Comparison of ENCODE assay signal across 1 cellular context in genomic region chr22:28800308-28801041, GRCh38.
TF ChIP-seq lines count a peak whose summit lies in the region.

XBP1 (minus strand) TSS chr22:28800569.

TF ChIP-seq in GM12878, 131 proteins besides CTCF, POLR2A, EP300 and RAD21 (continued from another document):
- TF ChIP-seq E2F4 (IDR thresholded peaks at IDR 0.05; ENCODE audit: low read depth, low read length) (peak; percentile 58; the same call in 1 of the 2 replicates), IKZF1 (conservative IDR thresholded peaks at IDR 0.05) (peak; percentile 77), ZZZ3 (IDR thresholded peaks at IDR 0.05; ENCODE audit: control insufficient read depth, insufficient read length, low read depth) (no peak), IRF4 (IDR thresholded peaks at IDR 0.05; ENCODE audit: low read depth, low read length) (no peak)
TF ChIP-seq in GM12878: peak in this region for 48.
